In the genomic region with DNA sequence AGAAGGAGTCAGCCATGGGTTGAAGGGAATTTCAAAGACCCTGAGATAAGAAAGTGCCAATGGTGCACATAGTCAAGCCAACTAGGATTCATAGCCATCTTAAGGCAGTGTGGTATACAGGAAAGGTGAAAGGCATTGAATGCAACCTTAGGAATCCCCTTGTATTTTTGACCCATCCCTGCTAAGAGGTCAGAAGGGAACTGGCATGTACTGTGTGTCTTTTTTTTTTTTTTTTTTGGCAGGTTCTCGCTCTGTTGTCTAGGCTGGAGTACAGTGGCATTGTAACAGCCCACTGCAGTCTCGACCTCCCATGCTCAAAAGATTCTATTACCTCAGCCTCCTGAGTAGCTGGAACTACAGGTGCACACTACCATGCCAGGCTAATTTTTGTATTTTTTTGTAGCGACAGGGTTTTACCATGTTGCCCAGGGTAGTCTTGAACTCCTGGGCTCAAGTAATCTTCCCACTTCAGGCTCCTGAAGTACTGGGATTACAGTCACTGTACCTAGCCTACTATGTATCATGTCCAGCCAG, we compare ENCODE assay signal across 18 cellular contexts. TPM values are rescaled to one million over a fixed set of nuclear protein-coding genes. Genes with fewer than 3 reads are reported as not detected.
A peak's percentile ranks its signal among the peaks of the same experiment; 100 is the strongest.
DNase-seq lines count a peak whose midpoint lies in the region; ATAC-seq and TF ChIP-seq lines count a peak whose summit lies in the region.
"Had no signal": no experiment of that assay in that cellular context is flagged by ENCODE, and none has a peak within 500 bp of the region (broad histone marks: within the 10 kb centered on the region; RNA-seq: fewer than 3 reads in every experiment).

No MANE protein-coding gene starts in this region.

- CTCF ChIA-PET in CD4-positive, alpha-beta T cell (lab: Charles Lee): no interaction called here

- no peak overlapping the region for H3K27ac ChIP-seq in CD4-positive, alpha-beta T cell (ENCODE audit: low read depth, low read length)
- peak overlapping the region; percentile 92 for H3K27ac ChIP-seq in HL-60 (replicated peaks)
- H3K27ac ChIP-seq in neutrophil: peak overlapping the region; percentile 91
- H3K27ac ChIP-seq in psoas muscle: no peak overlapping the region
- H3K27ac ChIP-seq: C4-2B, GM23248, KMS-11 had no signal

- DNase-seq in CD4-positive, alpha-beta T cell: no peak
- DNase-seq in HL-60 (ENCODE audit: low read depth in 1 of 2, low spot score in 1 of 2): no peak
- DNase-seq in OCI-M1 (lab: John Stamatoyannopoulos, UW): peak; percentile 59
- no peak for DNase-seq in activated effector memory CD4-positive, alpha-beta T cell treated with anti-CD3 and anti-CD28 coated beads, Interleukin-2, amount 50 U/mL, for 16 hours
- DNase-seq in psoas muscle: no peak
- DNase-seq in dermis blood vessel endothelial cell: no peak
- DNase-seq: ACHN; BE2C; CD8-positive, alpha-beta T cell; COR-L47; GM23248 had no signal

- 66 to 87% (median 75%) methylated on average over 2 to 3 of the region's 3 CpGs for WGBS in psoas muscle, 3 donors

- no peaks in the 10 kb centered on the region for H3K36me3 Mint-ChIP-seq in CD4-positive, alpha-beta T cell (ENCODE audit: low read depth)
- H3K36me3 Mint-ChIP-seq: CD8-positive, alpha-beta T cell had no signal

- POLR2A ChIA-PET in CD4-positive, alpha-beta T cell (lab: Charles Lee): interaction anchor here (1.7 kb wide), 1 partner anchor 13 kb away, joined by 3 read pairs; no protein-coding TSS in a partner anchor

- intact Hi-C loops in CD4-positive, alpha-beta T cell (cut with DNase I, micrococcal nuclease): no loop called here
- intact Hi-C loops in psoas muscle (cut with DNase I): no loop called here

- no peak for ATAC-seq in CD4-positive, alpha-beta T cell (ENCODE audit: poor library complexity)
- ATAC-seq in GM18511 (IDR thresholded peaks at IDR 0.05; ENCODE audit: unreplicated experiment): no peak
- no peak for ATAC-seq in psoas muscle
- ATAC-seq: CD8-positive, alpha-beta T cell had no signal

- H3K4me1 Mint-ChIP-seq in CD4-positive, alpha-beta T cell (ENCODE audit: low read depth): peaks cover 61% of the 10 kb centered on the region

- no peaks in the 10 kb centered on the region for H3K27me3 Mint-ChIP-seq in CD4-positive, alpha-beta T cell

- H3K36me3 ChIP-seq in neutrophil (no peaks in the 10 kb centered on the region), psoas muscle (ENCODE audit: insufficient read depth in 1 of 2, low read depth in 1 of 2) (no peaks in the 10 kb centered on the region)
- H3K36me3 ChIP-seq: BE2C, HAP-1 had no signal

- no peaks in the 10 kb centered on the region for H3K9me3 ChIP-seq in CD4-positive, alpha-beta T cell (ENCODE audit: control insufficient read depth, low read length)
- H3K9me3 ChIP-seq in neutrophil: no peaks in the 10 kb centered on the region
- no peaks in the 10 kb centered on the region for H3K9me3 ChIP-seq in psoas muscle
- H3K9me3 ChIP-seq: BE2C, HAP-1 had no signal

- no peak overlapping the region for H3K4me3 Mint-ChIP-seq in CD4-positive, alpha-beta T cell
- H3K4me3 Mint-ChIP-seq: CD8-positive, alpha-beta T cell had no signal

- peak overlapping the region; percentile 15 for H3K27ac Mint-ChIP-seq in CD4-positive, alpha-beta T cell
- H3K27ac Mint-ChIP-seq: CD8-positive, alpha-beta T cell had no signal

- H3K9me3 Mint-ChIP-seq in CD4-positive, alpha-beta T cell: no peaks in the 10 kb centered on the region
- H3K9me3 Mint-ChIP-seq: CD8-positive, alpha-beta T cell had no signal

- no peaks in the 10 kb centered on the region for H3K27me3 ChIP-seq in CD4-positive, alpha-beta T cell (ENCODE audit: control insufficient read depth, insufficient read depth, low read length)
- H3K27me3 ChIP-seq in HL-60 (ENCODE audit: insufficient read depth, poor library complexity, severe bottlenecking): no peaks in the 10 kb centered on the region
- no peaks in the 10 kb centered on the region for H3K27me3 ChIP-seq in neutrophil
- H3K27me3 ChIP-seq in psoas muscle (ENCODE audit: insufficient read depth in 3 of 3, low read length in 2 of 3): peaks cover 0 to 22% (median 0%) of the 10 kb centered on the region in 3 donors
- H3K27me3 ChIP-seq: BE2C had no signal

- no peak for TF ChIP-seq CTCF in CD4-positive, alpha-beta T cell (IDR thresholded peaks at IDR 0.05)
- TF ChIP-seq CTCF in HL-60 (IDR thresholded peaks at IDR 0.05; ENCODE audit: insufficient read depth, low read length) (no peak), neutrophil (IDR thresholded peaks at IDR 0.05) (no peak), psoas muscle (IDR thresholded peaks at IDR 0.05) (no peak)

- peaks cover 99 to 100% of the 10 kb centered on the region in 2 experiments for H3K4me1 ChIP-seq in neutrophil (ENCODE audit: control insufficient read depth in 1 of 2, insufficient read depth in 1 of 2, low read depth in 1 of 2, low read length in 1 of 2)
- H3K4me1 ChIP-seq in psoas muscle: no peaks in the 10 kb centered on the region
- H3K4me1 ChIP-seq: BE2C, HAP-1 had no signal

- H3K4me3 ChIP-seq in HL-60 (replicated peaks; ENCODE audit: insufficient read depth, low read length) (no peak overlapping the region), neutrophil (ENCODE audit: low read depth in 1 of 2, low read length in 1 of 2) (no peak overlapping the region), psoas muscle (no peak overlapping the region)
- H3K4me3 ChIP-seq: GM23248, HAP-1 had no signal

RNA-seq across cellular contexts. Expression of a gene that starts 40.8 kb away (rescaled TPM):
- under 1 TPM in 1 of 2 experiments, not detected in 1; 0.11 TPM for total RNA-seq in CD4-positive, alpha-beta T cell
- total RNA-seq in psoas muscle (10 to 100 TPM; 12.0 to 24.5 (median 14.9) TPM), dermis blood vessel endothelial cell (not detected in 2 replicates)
- 10 to 100 TPM in 1 of 3 donors, 1 to 10 TPM in 2; 5.8 to 15.1 (median 6.7) TPM for polyA plus RNA-seq in psoas muscle
- total RNA-seq: CD8-positive, alpha-beta T cell; GM23248; H4; HT-29 had no signal
- polyA plus RNA-seq: GM23248 had no signal

Comparison
In these comparisons a context has a peak if more than half of its experiments do, and no peak if none do; other contexts are left out.
1. H3K27ac ChIP-seq: peak in HL-60 (single experiment) and neutrophil (single experiment); none in CD4-positive, alpha-beta T cell (single experiment) and psoas muscle (single experiment).
2. RNA of a gene that starts 40.8 kb away (total RNA-seq): 12.0 to 24.5 TPM in psoas muscle; 0.11 TPM in CD4-positive, alpha-beta T cell and not detected in dermis blood vessel endothelial cell; every median in the first group is over 10 times any median in the second.